Comparison of ENCODE assay signal across 8 cellular contexts in the genomic region with DNA sequence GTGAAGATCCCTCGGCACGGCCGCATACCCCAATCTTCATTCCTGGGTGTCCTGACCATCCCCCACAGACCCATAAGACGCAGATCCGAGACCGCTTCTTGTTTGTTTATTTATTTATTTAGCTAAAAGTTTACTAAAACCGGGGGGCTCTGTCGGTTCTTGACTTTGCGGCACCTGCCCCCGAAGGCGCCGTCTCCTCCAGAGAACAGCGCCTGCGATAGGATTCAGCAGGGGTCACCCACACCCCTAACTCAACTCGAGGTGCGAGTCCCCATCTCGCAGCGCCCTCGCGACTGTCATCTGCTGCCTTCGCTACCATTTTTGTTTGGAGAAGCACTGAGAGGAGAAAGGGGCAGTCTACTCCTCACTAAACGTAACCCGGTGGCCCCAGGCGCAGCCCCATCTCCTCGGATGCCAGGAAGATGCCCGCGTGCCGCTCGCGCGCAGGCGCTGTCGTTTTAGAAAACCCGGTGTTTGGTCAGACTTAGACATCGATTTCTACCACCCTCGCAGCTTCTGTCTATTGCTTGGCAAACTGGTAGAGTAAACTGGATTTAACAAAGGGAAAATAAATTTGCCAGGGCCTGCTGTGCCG. TPM values are rescaled to one million over a fixed set of nuclear protein-coding genes. Genes with fewer than 3 reads are reported as not detected.
DNase-seq lines count a peak whose midpoint lies in the region; ATAC-seq and TF ChIP-seq lines count a peak whose summit lies in the region.

No MANE protein-coding gene starts in this region.

- H3K27ac Mint-ChIP-seq in activated T-helper 1 cell treated with anti-CD3 and anti-CD28 coated beads, Interleukin-12 subunit alpha, Interleukin-12 subunit beta, Interleukin-2, Interleukin-4 antibody, amounts not matched to agents 30 ng/mL and 10 ng/mL and 1 ng/mL, durations not matched to agents 14 hours and 24 hours and 36 hours, result peak overlapping the region; percentile 67

- H3K9me3 ChIP-seq in left ventricle myocardium inferior (replicated peaks) (no peaks in the 10 kb centered on the region), iPS-15b (ENCODE audit: control insufficient read depth, insufficient read depth, low read length) (no peaks in the 10 kb centered on the region)

- H3K27me3 ChIP-seq in left ventricle myocardium inferior (ENCODE audit: low read depth) (peaks cover 26% of the 10 kb centered on the region), iPS-15b (ENCODE audit: control insufficient read depth, insufficient read depth, low read length) (peaks cover 62% of the 10 kb centered on the region)

- H3K36me3 ChIP-seq in left ventricle myocardium inferior, result no peaks in the 10 kb centered on the region
- no peaks in the 10 kb centered on the region for H3K36me3 ChIP-seq in iPS-15b (ENCODE audit: control insufficient read depth, insufficient read depth, low read length)

- peak overlapping the region; percentile 87 for H3K4me3 Mint-ChIP-seq in activated T-helper 1 cell treated with anti-CD3 and anti-CD28 coated beads, Interleukin-12 subunit alpha, Interleukin-12 subunit beta, Interleukin-2, Interleukin-4 antibody, amounts not matched to agents 30 ng/mL and 10 ng/mL and 1 ng/mL, durations not matched to agents 14 hours and 24 hours and 36 hours

- H3K4me1 Mint-ChIP-seq in activated T-helper 1 cell treated with anti-CD3 and anti-CD28 coated beads, Interleukin-12 subunit alpha, Interleukin-12 subunit beta, Interleukin-2, Interleukin-4 antibody, amounts not matched to agents 30 ng/mL and 10 ng/mL and 1 ng/mL, durations not matched to agents 14 hours and 24 hours and 36 hours (ENCODE audit: low read depth), result peaks cover 11% of the 10 kb centered on the region

- H3K36me3 Mint-ChIP-seq in activated T-helper 1 cell treated with anti-CD3 and anti-CD28 coated beads, Interleukin-12 subunit alpha, Interleukin-12 subunit beta, Interleukin-2, Interleukin-4 antibody, amounts not matched to agents 30 ng/mL and 10 ng/mL and 1 ng/mL, durations not matched to agents 14 hours and 24 hours and 36 hours (ENCODE audit: low read depth), result peaks cover 1% of the 10 kb centered on the region

- no peak overlapping the region for H3K27ac ChIP-seq in left ventricle myocardium inferior (replicated peaks)

- intact Hi-C loops in left ventricle myocardium inferior (cut with micrococcal nuclease), result no loop called here
- intact Hi-C loops in left ventricle myocardium superior (cut with micrococcal nuclease), result no loop called here
- intact Hi-C loops in activated T-helper 1 cell treated with anti-CD3 and anti-CD28 coated beads, Interleukin-12 subunit alpha, Interleukin-12 subunit beta, Interleukin-2, Interleukin-4 antibody, amounts not matched to agents 30 ng/mL and 10 ng/mL and 1 ng/mL, durations not matched to agents 14 hours and 24 hours and 36 hours (cut with micrococcal nuclease), result loop anchor here (1.0 to 10.0 kb wide), 5 partner anchors 20 to 548 kb away; a partner anchor contains a TSS

- H3K4me3 ChIP-seq in left ventricle myocardium inferior (peak overlapping the region; percentile 62), iPS-15b (ENCODE audit: low read depth, low read length) (peak overlapping the region; percentile 55)

- H3K27me3 Mint-ChIP-seq in activated T-helper 1 cell treated with anti-CD3 and anti-CD28 coated beads, Interleukin-12 subunit alpha, Interleukin-12 subunit beta, Interleukin-2, Interleukin-4 antibody, amounts not matched to agents 30 ng/mL and 10 ng/mL and 1 ng/mL, durations not matched to agents 14 hours and 24 hours and 36 hours (ENCODE audit: insufficient read depth), result peaks cover 27% of the 10 kb centered on the region

- no peak for DNase-seq in left ventricle myocardium inferior
- DNase-seq in left ventricle myocardium superior, result no peak
- DNase-seq in activated T-helper 1 cell treated with anti-CD3 and anti-CD28 coated beads, Interleukin-12 subunit alpha, Interleukin-12 subunit beta, Interleukin-2, Interleukin-4 antibody, amounts not matched to agents 30 ng/mL and 10 ng/mL and 1 ng/mL, durations not matched to agents 14 hours and 24 hours and 36 hours (ENCODE audit: low spot score), result no peak
- peak; percentile 4 for DNase-seq in stimulated activated CD8-positive, alpha-beta memory T cell treated with anti-CD3 and anti-CD28 coated beads, Interleukin-12 subunit alpha, Interleukin-12 subunit beta, amount 100 ng/mL, for 4 hours (ENCODE audit: low read depth)
- no peak for DNase-seq in HUDEP-2 (lab: John Stamatoyannopoulos, UW; ENCODE audit: unreplicated experiment in 76 of 76)
- no peak for DNase-seq in UCSD-AML1 (lab: John Stamatoyannopoulos, UW; ENCODE audit: unreplicated experiment)

- no peaks in the 10 kb centered on the region for H3K9me3 Mint-ChIP-seq in activated T-helper 1 cell treated with anti-CD3 and anti-CD28 coated beads, Interleukin-12 subunit alpha, Interleukin-12 subunit beta, Interleukin-2, Interleukin-4 antibody, amounts not matched to agents 30 ng/mL and 10 ng/mL and 1 ng/mL, durations not matched to agents 14 hours and 24 hours and 36 hours

- peaks cover 5% of the 10 kb centered on the region for H3K4me1 ChIP-seq in left ventricle myocardium inferior
- no peaks in the 10 kb centered on the region for H3K4me1 ChIP-seq in iPS-15b (ENCODE audit: control insufficient read depth, insufficient read depth, low read length)

- H3K9ac ChIP-seq in iPS-15b (ENCODE audit: low read depth, low read length), result no peak overlapping the region

- peak; percentile 4 for TF ChIP-seq CTCF in left ventricle myocardium inferior (IDR thresholded peaks at IDR 0.05; ENCODE audit: borderline replicate concordance)

- ATAC-seq in left ventricle myocardium superior (no peak), HG03565 (IDR thresholded peaks at IDR 0.05; ENCODE audit: unreplicated experiment) (peak; percentile 12)

RNA-seq across cellular contexts. Expression of a gene that starts 18.9 kb away (rescaled TPM):
- total RNA-seq in left ventricle myocardium inferior (not detected), left ventricle myocardium superior (not detected)
- 0.13 TPM in 1 of 2 replicates, not detected in the other for total RNA-seq in activated T-helper 1 cell treated with anti-CD3 and anti-CD28 coated beads, Interleukin-12 subunit alpha, Interleukin-12 subunit beta, Interleukin-2, Interleukin-4 antibody, amounts not matched to agents 30 ng/mL and 10 ng/mL and 1 ng/mL, durations not matched to agents 14 hours and 24 hours and 36 hours
